1 cellular context compared by ENCODE assay signal in the genomic region with DNA sequence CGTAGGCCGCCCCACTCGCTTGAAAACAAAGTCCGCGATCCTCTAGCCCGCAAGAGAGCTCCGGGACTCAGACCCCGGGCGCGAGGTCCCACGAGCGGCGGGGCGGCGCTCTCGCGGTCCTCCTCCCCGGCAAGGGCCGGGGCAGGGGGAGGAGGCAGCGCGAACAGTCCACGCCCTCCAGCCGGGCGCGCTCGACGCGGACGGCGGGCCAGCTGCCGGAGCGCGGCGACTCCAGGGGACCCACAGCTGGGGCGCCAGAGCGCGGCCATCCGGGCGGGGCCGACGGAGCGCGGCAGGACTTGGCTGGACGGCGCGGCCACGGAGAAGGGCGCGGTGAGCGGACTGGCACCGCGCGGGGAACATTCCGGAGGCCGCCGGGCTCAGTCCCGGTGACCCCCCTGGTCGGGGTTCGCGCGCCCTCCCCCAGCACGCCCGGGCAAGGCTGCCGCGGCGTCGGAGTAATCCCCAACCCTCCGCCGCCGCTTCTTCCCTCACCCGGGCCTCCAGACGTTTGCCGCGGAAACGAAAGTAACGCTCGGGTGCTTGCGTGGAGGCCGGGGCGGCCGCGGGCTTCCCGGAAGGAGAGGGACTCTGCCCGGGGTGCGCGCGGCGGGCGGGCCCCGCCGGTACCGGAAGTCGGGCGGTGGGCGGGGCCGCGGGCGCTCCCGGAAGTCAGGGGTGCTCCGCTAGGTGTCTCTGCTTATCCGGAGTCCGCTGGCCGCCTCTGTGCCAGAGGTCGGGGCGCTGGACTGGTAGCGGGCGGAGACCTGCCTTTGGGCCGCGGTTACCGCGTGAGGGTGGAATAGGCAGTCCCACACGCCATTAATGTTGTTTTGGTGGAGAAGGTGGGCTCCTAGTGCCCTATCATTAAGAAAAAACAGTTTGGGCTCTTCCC.
TF ChIP-seq lines count a peak whose summit lies in the region.

A gene (plus strand): TSS at position 166 of the 895 bp plus-strand sequence. CDS start 8,330 bp downstream, outside the sequence.

TF ChIP-seq in K562, 482 proteins besides CTCF, POLR2A, EP300 and RAD21 (continued from another document and continues in another):
- TF ChIP-seq, protein P1, sequence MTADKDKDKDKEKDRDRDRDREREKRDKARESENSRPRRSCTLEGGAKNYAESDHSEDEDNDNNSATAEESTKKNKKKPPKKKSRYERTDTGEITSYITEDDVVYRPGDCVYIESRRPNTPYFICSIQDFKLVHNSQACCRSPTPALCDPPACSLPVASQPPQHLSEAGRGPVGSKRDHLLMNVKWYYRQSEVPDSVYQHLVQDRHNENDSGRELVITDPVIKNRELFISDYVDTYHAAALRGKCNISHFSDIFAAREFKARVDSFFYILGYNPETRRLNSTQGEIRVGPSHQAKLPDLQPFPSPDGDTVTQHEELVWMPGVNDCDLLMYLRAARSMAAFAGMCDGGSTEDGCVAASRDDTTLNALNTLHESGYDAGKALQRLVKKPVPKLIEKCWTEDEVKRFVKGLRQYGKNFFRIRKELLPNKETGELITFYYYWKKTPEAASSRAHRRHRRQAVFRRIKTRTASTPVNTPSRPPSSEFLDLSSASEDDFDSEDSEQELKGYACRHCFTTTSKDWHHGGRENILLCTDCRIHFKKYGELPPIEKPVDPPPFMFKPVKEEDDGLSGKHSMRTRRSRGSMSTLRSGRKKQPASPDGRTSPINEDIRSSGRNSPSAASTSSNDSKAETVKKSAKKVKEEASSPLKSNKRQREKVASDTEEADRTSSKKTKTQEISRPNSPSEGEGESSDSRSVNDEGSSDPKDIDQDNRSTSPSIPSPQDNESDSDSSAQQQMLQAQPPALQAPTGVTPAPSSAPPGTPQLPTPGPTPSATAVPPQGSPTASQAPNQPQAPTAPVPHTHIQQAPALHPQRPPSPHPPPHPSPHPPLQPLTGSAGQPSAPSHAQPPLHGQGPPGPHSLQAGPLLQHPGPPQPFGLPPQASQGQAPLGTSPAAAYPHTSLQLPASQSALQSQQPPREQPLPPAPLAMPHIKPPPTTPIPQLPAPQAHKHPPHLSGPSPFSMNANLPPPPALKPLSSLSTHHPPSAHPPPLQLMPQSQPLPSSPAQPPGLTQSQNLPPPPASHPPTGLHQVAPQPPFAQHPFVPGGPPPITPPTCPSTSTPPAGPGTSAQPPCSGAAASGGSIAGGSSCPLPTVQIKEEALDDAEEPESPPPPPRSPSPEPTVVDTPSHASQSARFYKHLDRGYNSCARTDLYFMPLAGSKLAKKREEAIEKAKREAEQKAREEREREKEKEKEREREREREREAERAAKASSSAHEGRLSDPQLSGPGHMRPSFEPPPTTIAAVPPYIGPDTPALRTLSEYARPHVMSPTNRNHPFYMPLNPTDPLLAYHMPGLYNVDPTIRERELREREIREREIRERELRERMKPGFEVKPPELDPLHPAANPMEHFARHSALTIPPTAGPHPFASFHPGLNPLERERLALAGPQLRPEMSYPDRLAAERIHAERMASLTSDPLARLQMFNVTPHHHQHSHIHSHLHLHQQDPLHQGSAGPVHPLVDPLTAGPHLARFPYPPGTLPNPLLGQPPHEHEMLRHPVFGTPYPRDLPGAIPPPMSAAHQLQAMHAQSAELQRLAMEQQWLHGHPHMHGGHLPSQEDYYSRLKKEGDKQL (CRISPR knock-in tag; IDR thresholded peaks at IDR 0.05; ENCODE audit: borderline replicate concordance): 0 out of 2 replicates have a peak, but pooled peaks have one; percentile 22
- TF ChIP-seq SMC3 (conservative IDR thresholded peaks at IDR 0.05; ENCODE audit: insufficient read depth, low read depth, low read length): no peak; the same call in none of the 2 replicates
- 0 out of 2 replicates have a peak, but pooled peaks have one; percentile 19 for TF ChIP-seq NR4A1 (CRISPR knock-in tag; IDR thresholded peaks at IDR 0.05)
- TF ChIP-seq NR4A1 (tag; IDR thresholded peaks at IDR 0.05): 0 out of 2 replicates have a peak, but pooled peaks have one; percentile 71
- peak; percentile 91 for TF ChIP-seq HNRNPL (IDR thresholded peaks at IDR 0.05; ENCODE audit: low read depth, low read length)
- TF ChIP-seq SETDB1 (IDR thresholded peaks at IDR 0.05; ENCODE audit: low read length): peak; percentile 60
- TF ChIP-seq ATF1 (CRISPR knock-in tag; IDR thresholded peaks at IDR 0.05): no peak
- peak; percentile 84 for TF ChIP-seq ATF1 (tag; IDR thresholded peaks at IDR 0.05)
- TF ChIP-seq, protein P2, sequence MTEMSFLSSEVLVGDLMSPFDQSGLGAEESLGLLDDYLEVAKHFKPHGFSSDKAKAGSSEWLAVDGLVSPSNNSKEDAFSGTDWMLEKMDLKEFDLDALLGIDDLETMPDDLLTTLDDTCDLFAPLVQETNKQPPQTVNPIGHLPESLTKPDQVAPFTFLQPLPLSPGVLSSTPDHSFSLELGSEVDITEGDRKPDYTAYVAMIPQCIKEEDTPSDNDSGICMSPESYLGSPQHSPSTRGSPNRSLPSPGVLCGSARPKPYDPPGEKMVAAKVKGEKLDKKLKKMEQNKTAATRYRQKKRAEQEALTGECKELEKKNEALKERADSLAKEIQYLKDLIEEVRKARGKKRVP (CRISPR knock-in tag; IDR thresholded peaks at IDR 0.05): 0 out of 2 replicates have a peak, but pooled peaks have one; percentile 13
- TF ChIP-seq, protein P3, sequence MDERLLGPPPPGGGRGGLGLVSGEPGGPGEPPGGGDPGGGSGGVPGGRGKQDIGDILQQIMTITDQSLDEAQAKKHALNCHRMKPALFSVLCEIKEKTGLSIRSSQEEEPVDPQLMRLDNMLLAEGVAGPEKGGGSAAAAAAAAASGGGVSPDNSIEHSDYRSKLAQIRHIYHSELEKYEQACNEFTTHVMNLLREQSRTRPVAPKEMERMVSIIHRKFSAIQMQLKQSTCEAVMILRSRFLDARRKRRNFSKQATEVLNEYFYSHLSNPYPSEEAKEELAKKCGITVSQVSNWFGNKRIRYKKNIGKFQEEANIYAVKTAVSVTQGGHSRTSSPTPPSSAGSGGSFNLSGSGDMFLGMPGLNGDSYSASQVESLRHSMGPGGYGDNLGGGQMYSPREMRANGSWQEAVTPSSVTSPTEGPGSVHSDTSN (CRISPR knock-in tag; IDR thresholded peaks at IDR 0.05; ENCODE audit: low read depth): no peak
- TF ChIP-seq, protein P3 (tag; conservative IDR thresholded peaks at IDR 0.05; ENCODE audit: low read depth): no peak
- no peak for TF ChIP-seq RFX1 (IDR thresholded peaks at IDR 0.05)
- TF ChIP-seq ELF1 (tag; IDR thresholded peaks at IDR 0.05): peak; percentile 100
- TF ChIP-seq ZKSCAN3 (CRISPR knock-in tag; IDR thresholded peaks at IDR 0.05): no peak
- TF ChIP-seq, protein P4, sequence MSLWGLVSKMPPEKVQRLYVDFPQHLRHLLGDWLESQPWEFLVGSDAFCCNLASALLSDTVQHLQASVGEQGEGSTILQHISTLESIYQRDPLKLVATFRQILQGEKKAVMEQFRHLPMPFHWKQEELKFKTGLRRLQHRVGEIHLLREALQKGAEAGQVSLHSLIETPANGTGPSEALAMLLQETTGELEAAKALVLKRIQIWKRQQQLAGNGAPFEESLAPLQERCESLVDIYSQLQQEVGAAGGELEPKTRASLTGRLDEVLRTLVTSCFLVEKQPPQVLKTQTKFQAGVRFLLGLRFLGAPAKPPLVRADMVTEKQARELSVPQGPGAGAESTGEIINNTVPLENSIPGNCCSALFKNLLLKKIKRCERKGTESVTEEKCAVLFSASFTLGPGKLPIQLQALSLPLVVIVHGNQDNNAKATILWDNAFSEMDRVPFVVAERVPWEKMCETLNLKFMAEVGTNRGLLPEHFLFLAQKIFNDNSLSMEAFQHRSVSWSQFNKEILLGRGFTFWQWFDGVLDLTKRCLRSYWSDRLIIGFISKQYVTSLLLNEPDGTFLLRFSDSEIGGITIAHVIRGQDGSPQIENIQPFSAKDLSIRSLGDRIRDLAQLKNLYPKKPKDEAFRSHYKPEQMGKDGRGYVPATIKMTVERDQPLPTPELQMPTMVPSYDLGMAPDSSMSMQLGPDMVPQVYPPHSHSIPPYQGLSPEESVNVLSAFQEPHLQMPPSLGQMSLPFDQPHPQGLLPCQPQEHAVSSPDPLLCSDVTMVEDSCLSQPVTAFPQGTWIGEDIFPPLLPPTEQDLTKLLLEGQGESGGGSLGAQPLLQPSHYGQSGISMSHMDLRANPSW (CRISPR knock-in tag; IDR thresholded peaks at IDR 0.05): peak; percentile 66; the same call in 1 of the 2 replicates
- TF ChIP-seq, protein P5, sequence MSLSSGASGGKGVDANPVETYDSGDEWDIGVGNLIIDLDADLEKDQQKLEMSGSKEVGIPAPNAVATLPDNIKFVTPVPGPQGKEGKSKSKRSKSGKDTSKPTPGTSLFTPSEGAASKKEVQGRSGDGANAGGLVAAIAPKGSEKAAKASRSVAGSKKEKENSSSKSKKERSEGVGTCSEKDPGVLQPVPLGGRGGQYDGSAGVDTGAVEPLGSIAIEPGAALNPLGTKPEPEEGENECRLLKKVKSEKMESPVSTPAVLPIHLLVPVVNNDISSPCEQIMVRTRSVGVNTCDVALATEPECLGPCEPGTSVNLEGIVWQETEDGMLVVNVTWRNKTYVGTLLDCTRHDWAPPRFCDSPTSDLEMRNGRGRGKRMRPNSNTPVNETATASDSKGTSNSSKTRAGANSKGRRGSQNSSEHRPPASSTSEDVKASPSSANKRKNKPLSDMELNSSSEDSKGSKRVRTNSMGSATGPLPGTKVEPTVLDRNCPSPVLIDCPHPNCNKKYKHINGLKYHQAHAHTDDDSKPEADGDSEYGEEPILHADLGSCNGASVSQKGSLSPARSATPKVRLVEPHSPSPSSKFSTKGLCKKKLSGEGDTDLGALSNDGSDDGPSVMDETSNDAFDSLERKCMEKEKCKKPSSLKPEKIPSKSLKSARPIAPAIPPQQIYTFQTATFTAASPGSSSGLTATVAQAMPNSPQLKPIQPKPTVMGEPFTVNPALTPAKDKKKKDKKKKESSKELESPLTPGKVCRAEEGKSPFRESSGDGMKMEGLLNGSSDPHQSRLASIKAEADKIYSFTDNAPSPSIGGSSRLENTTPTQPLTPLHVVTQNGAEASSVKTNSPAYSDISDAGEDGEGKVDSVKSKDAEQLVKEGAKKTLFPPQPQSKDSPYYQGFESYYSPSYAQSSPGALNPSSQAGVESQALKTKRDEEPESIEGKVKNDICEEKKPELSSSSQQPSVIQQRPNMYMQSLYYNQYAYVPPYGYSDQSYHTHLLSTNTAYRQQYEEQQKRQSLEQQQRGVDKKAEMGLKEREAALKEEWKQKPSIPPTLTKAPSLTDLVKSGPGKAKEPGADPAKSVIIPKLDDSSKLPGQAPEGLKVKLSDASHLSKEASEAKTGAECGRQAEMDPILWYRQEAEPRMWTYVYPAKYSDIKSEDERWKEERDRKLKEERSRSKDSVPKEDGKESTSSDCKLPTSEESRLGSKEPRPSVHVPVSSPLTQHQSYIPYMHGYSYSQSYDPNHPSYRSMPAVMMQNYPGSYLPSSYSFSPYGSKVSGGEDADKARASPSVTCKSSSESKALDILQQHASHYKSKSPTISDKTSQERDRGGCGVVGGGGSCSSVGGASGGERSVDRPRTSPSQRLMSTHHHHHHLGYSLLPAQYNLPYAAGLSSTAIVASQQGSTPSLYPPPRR (CRISPR knock-in tag; IDR thresholded peaks at IDR 0.05; ENCODE audit: borderline replicate concordance): no peak; the same call in 1 of the 2 replicates
- no peak for TF ChIP-seq RUNX1 (IDR thresholded peaks at IDR 0.05; ENCODE audit: low read depth)
- peak; percentile 62 for TF ChIP-seq JUND (IDR thresholded peaks at IDR 0.05; ENCODE audit: borderline replicate concordance, low read depth, low read length)
- no peak; the same call in 2 of the 3 replicates for TF ChIP-seq JUND (tag; IDR thresholded peaks at IDR 0.05; ENCODE audit: borderline replicate concordance, low read depth, low read length)
- TF ChIP-seq, protein P6, sequence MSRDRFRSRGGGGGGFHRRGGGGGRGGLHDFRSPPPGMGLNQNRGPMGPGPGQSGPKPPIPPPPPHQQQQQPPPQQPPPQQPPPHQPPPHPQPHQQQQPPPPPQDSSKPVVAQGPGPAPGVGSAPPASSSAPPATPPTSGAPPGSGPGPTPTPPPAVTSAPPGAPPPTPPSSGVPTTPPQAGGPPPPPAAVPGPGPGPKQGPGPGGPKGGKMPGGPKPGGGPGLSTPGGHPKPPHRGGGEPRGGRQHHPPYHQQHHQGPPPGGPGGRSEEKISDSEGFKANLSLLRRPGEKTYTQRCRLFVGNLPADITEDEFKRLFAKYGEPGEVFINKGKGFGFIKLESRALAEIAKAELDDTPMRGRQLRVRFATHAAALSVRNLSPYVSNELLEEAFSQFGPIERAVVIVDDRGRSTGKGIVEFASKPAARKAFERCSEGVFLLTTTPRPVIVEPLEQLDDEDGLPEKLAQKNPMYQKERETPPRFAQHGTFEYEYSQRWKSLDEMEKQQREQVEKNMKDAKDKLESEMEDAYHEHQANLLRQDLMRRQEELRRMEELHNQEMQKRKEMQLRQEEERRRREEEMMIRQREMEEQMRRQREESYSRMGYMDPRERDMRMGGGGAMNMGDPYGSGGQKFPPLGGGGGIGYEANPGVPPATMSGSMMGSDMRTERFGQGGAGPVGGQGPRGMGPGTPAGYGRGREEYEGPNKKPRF (IDR thresholded peaks at IDR 0.05; ENCODE audit: low read depth, low read length): no peak
- no peak for TF ChIP-seq NFE2 (IDR thresholded peaks at IDR 0.05; ENCODE audit: low read depth)
- TF ChIP-seq SAFB (IDR thresholded peaks at IDR 0.05; ENCODE audit: borderline replicate concordance, low read depth, low read length): peak; percentile 95
- TF ChIP-seq STAT5A (IDR thresholded peaks at IDR 0.05; ENCODE audit: borderline replicate concordance, low read length): no peak; the same call in 1 of the 2 replicates
- peak; percentile 56 for TF ChIP-seq NCOR1 (IDR thresholded peaks at IDR 0.05)
- TF ChIP-seq STAT5B (CRISPR knock-in tag; IDR thresholded peaks at IDR 0.05): no peak
- TF ChIP-seq ZNF184 (CRISPR knock-in tag; IDR thresholded peaks at IDR 0.05): no peak
- TF ChIP-seq LCOR (CRISPR knock-in tag; IDR thresholded peaks at IDR 0.05): peak; percentile 47; the same call in 1 of the 2 replicates
- peak; percentile 83 for TF ChIP-seq RBM22 (IDR thresholded peaks at IDR 0.05; ENCODE audit: low read depth, low read length, poor library complexity, severe bottlenecking)
- peak; percentile 49; the same call in 1 of the 2 replicates for TF ChIP-seq ZNF24 (IDR thresholded peaks at IDR 0.05)
- TF ChIP-seq GABPB1 (CRISPR knock-in tag; IDR thresholded peaks at IDR 0.05): peak; percentile 95
